16 cellular contexts compared by ENCODE assay signal in genomic region chr13:28037399-28037798, GRCh38. TPM values are rescaled to one million over a fixed set of nuclear protein-coding genes. Genes with fewer than 3 reads are reported as not detected.
DNase-seq lines count a peak whose midpoint lies in the region; ATAC-seq, FAIRE-seq and TF ChIP-seq lines count a peak whose summit lies in the region.
"Had no signal": no experiment of that assay in that cellular context is flagged by ENCODE, and none has a peak within 500 bp of the region (broad histone marks: within the 10 kb centered on the region; RNA-seq: fewer than 3 reads in every experiment).

No MANE protein-coding gene starts in this region.

- SMC1A ChIA-PET in GM12878 (lab: Charles Lee; ENCODE audit: uncharacterized antibody, unreplicated experiment) = interaction anchor here (1.0 to 1.6 kb wide), 3 partner anchors 10 to 20 kb away, joined by 3 to 4 read pairs (median 3); no protein-coding TSS in a partner anchor

- no peaks in the 10 kb centered on the region for H3K79me2 ChIP-seq in GM12878 (ENCODE audit: control insufficient read depth, insufficient read depth, low read length)

- H3K4me2 ChIP-seq in GM12878 (ENCODE audit: control insufficient read depth, insufficient read depth) = no peak overlapping the region

- DNase-seq in MCF 10A (ENCODE audit: unreplicated experiment) (peak; percentile 61), breast epithelium (ENCODE audit: low spot score in 2 of 2) (no peak), KBM-7 (peak; percentile 36), GM12878 (ENCODE audit: low read depth, low spot score) (no peak), stromal cell of bone marrow (ENCODE audit: low read depth) (peak; percentile 28), NCI-H1417 treated with DMSO at 0.1 percent for 48 hours (lab: John Stamatoyannopoulos, UW) (no peak)
- DNase-seq in activated naive CD4-positive, alpha-beta T cell treated with anti-CD3 and anti-CD28 coated beads, Interleukin-2, amount 10 ng/mL, durations not matched to agents 7 days and 5 days = no peak
- DNase-seq: activated CD4-positive, alpha-beta T cell treated with anti-CD3 and anti-CD28 coated beads, Interleukin-2, amount 50 U/mL, for 4 hours; Kasumi-1; T-helper 17 cell had no signal

- peaks cover 7% of the 10 kb centered on the region for H3K4me1 Mint-ChIP-seq in MCF 10A (ENCODE audit: insufficient read depth, unreplicated experiment)
- H3K4me1 Mint-ChIP-seq in activated naive CD4-positive, alpha-beta T cell treated with anti-CD3 and anti-CD28 coated beads, Interleukin-2, amount 10 ng/mL, durations not matched to agents 7 days and 5 days = no peaks in the 10 kb centered on the region
- H3K4me1 Mint-ChIP-seq: T-helper 17 cell had no signal

- FAIRE-seq in GM12878 (lab: Jason Lieb, UNC) = no peak
- FAIRE-seq: H1, urothelium cell line had no signal

- H3K4me3 ChIP-seq in breast epithelium (no peak overlapping the region), GM12878 (no peak overlapping the region)
- H3K4me3 ChIP-seq: cardiac muscle cell had no signal

- H4K20me1 ChIP-seq in GM12878 (ENCODE audit: control insufficient read depth, insufficient read depth) = no peaks in the 10 kb centered on the region

- TF ChIP-seq RAD21 in GM12878 (IDR thresholded peaks at IDR 0.05; ENCODE audit: insufficient read depth, low read depth, low read length) = no peak

- H3K4me3 Mint-ChIP-seq in MCF 10A (ENCODE audit: unreplicated experiment) = no peak overlapping the region
- no peak overlapping the region for H3K4me3 Mint-ChIP-seq in activated naive CD4-positive, alpha-beta T cell treated with anti-CD3 and anti-CD28 coated beads, Interleukin-2, amount 10 ng/mL, durations not matched to agents 7 days and 5 days
- H3K4me3 Mint-ChIP-seq: T-helper 17 cell had no signal

- no peak overlapping the region for H3K27ac ChIP-seq in breast epithelium
- no peak overlapping the region for H3K27ac ChIP-seq in GM12878 (ENCODE audit: control insufficient read depth, insufficient read depth)
- H3K27ac ChIP-seq: cardiac muscle cell had no signal

- H3K4me1 ChIP-seq in breast epithelium (no peaks in the 10 kb centered on the region), GM12878 (ENCODE audit: control insufficient read depth, insufficient read depth, low read length) (peaks cover 40% of the 10 kb centered on the region)

- in situ Hi-C loops in KBM-7 (cut with MboI; ENCODE audit: low pct_unique_long_range_greater_than_20kb, low sequenced_read_pairs) = no loop called here
- in situ Hi-C loops in GM12878 (cut with MboI) = no loop called here

- RAD21 ChIA-PET in GM12878 (lab: Charles Lee; ENCODE audit: unreplicated experiment) = interaction anchor here (1.3 to 3.0 kb wide), 4 partner anchors 20 to 602 kb away, joined by 4 to 7 read pairs (median 6); no protein-coding TSS in a partner anchor

- no peak overlapping the region for H3K27ac Mint-ChIP-seq in MCF 10A (ENCODE audit: low read depth, unreplicated experiment)
- H3K27ac Mint-ChIP-seq in activated naive CD4-positive, alpha-beta T cell treated with anti-CD3 and anti-CD28 coated beads, Interleukin-2, amount 10 ng/mL, durations not matched to agents 7 days and 5 days = no peak overlapping the region
- H3K27ac Mint-ChIP-seq: T-helper 17 cell had no signal

- H3K27me3 ChIP-seq in breast epithelium = no peaks in the 10 kb centered on the region
- H3K27me3 ChIP-seq in GM12878 (replicated peaks in 1 of 2; ENCODE audit: control insufficient read depth in 2 of 2, insufficient read depth in 2 of 2, low read length in 1 of 2) = no peaks in the 10 kb centered on the region
- H3K27me3 ChIP-seq: cardiac muscle cell had no signal

- no peak for TF ChIP-seq CTCF in MCF 10A (IDR thresholded peaks at IDR 0.05; ENCODE audit: unreplicated experiment)
- TF ChIP-seq CTCF in breast epithelium (IDR thresholded peaks at IDR 0.05) = no peak
- TF ChIP-seq CTCF in GM12878 (IDR thresholded peaks at IDR 0.05 in 2 of 3, conservative IDR thresholded peaks at IDR 0.05 in 1 of 3; ENCODE audit: control insufficient read depth in 2 of 3, extremely low read depth in 1 of 3, insufficient read depth in 1 of 3, low read depth in 3 of 3, low read length in 3 of 3) = no peak

- no peak for TF ChIP-seq EP300 in GM12878 (IDR thresholded peaks at IDR 0.05; ENCODE audit: borderline replicate concordance in 1 of 2, control insufficient read depth in 1 of 2, low read depth in 2 of 2, low read length in 2 of 2)

- POLR2A ChIA-PET in MCF 10A (lab: Yijun Ruan, JAX) (interaction anchor here (0.6 kb wide), 1 partner anchor 678 kb away, joined by 3 read pairs; no protein-coding TSS in a partner anchor), GM12878 (lab: Charles Lee) (interaction anchor here (1.4 to 1.6 kb wide), 2 partner anchors 13 to 21 kb away, joined by 5 read pairs; no protein-coding TSS in a partner anchor)

- intact Hi-C loops in MCF 10A (cut with micrococcal nuclease) (no loop called here), breast epithelium (cut with DNase I; ENCODE audit: low total_unique reads) (no loop called here), GM12878 (cut with micrococcal nuclease; ENCODE audit: unreplicated experiment) (loop anchor here (10.0 kb wide), 1 partner anchor 597 kb away; no protein-coding TSS in a partner anchor)

- 3% methylated on average over 2 of the region's 2 CpGs for WGBS in GM12878 (ENCODE audit: insufficient coverage, insufficient replicate concordance, low lambda C conversion rate, missing lambda C conversion rate)

- TF ChIP-seq POLR2A in breast epithelium (IDR thresholded peaks at IDR 0.05) (no peak), GM12878 (IDR thresholded peaks at IDR 0.05; ENCODE audit: low read depth, low read length) (no peak)

- ATAC-seq in GM12878 (peak; percentile 50), GM18907 (IDR thresholded peaks at IDR 0.05; ENCODE audit: unreplicated experiment) (no peak)
- ATAC-seq: T-helper 17 cell had no signal

- no peaks in the 10 kb centered on the region for H3K36me3 ChIP-seq in breast epithelium
- H3K36me3 ChIP-seq in GM12878 (ENCODE audit: control insufficient read depth in 2 of 2, insufficient read depth in 2 of 2, low read length in 1 of 2) = no peaks in the 10 kb centered on the region
- H3K36me3 ChIP-seq: cardiac muscle cell had no signal

- H3K27me3 Mint-ChIP-seq in MCF 10A (ENCODE audit: insufficient read depth, unreplicated experiment) = peaks cover 24% of the 10 kb centered on the region
- H3K27me3 Mint-ChIP-seq in activated naive CD4-positive, alpha-beta T cell treated with anti-CD3 and anti-CD28 coated beads, Interleukin-2, amount 10 ng/mL, durations not matched to agents 7 days and 5 days = peaks cover 14% of the 10 kb centered on the region

- H3K9ac ChIP-seq in GM12878 (ENCODE audit: control insufficient read depth, insufficient read depth, low read length) = no peak overlapping the region

- H3K9me3 ChIP-seq in breast epithelium = no peaks in the 10 kb centered on the region
- no peaks in the 10 kb centered on the region; the same call in 2 of the 3 replicates for H3K9me3 ChIP-seq in GM12878 (replicated peaks; ENCODE audit: control insufficient read depth, insufficient read depth, low read length)

- BruUV-seq in MCF 10A (replicated peaks; lab: Mats Ljungman, UMichigan) (no TSS peak), GM12878 (replicated peaks; lab: Mats Ljungman, UMichigan) (no TSS peak)

- CTCF ChIA-PET in MCF 10A (lab: Yijun Ruan, JAX) (interaction anchor here (0.6 to 1.0 kb wide), 3 partner anchors 207 to 768 kb away, joined by 3 to 4 read pairs (median 3); no protein-coding TSS in a partner anchor), GM12878 (lab: Yijun Ruan, JAX) (interaction anchor here (1.4 kb wide), 2 partner anchors 9 to 20 kb away, joined by 3 read pairs; no protein-coding TSS in a partner anchor)
- CTCF ChIA-PET in activated naive CD4-positive, alpha-beta T cell treated with anti-CD3 and anti-CD28 coated beads, Interleukin-2, amount 10 ng/mL, durations not matched to agents 7 days and 5 days (lab: Charles Lee) = no interaction called here

- H3K36me3 Mint-ChIP-seq in MCF 10A (ENCODE audit: insufficient read depth, unreplicated experiment) = no peaks in the 10 kb centered on the region
- no peaks in the 10 kb centered on the region for H3K36me3 Mint-ChIP-seq in activated naive CD4-positive, alpha-beta T cell treated with anti-CD3 and anti-CD28 coated beads, Interleukin-2, amount 10 ng/mL, durations not matched to agents 7 days and 5 days

- H3K9me3 Mint-ChIP-seq in MCF 10A (ENCODE audit: unreplicated experiment) = no peaks in the 10 kb centered on the region
- no peaks in the 10 kb centered on the region for H3K9me3 Mint-ChIP-seq in activated naive CD4-positive, alpha-beta T cell treated with anti-CD3 and anti-CD28 coated beads, Interleukin-2, amount 10 ng/mL, durations not matched to agents 7 days and 5 days

- peak overlapping the region; percentile 48 for H2AFZ ChIP-seq in GM12878 (ENCODE audit: control insufficient read depth, low read depth, low read length)

TF ChIP-seq in GM12878, 131 proteins besides CTCF, POLR2A, EP300 and RAD21 (continues in another document):
- TF ChIP-seq CBX5 (IDR thresholded peaks at IDR 0.05; ENCODE audit: low read depth) = no peak
- TF ChIP-seq TCF7 (IDR thresholded peaks at IDR 0.05; ENCODE audit: borderline replicate concordance) = no peak
- no peak for TF ChIP-seq PAX5 (IDR thresholded peaks at IDR 0.05; ENCODE audit: borderline replicate concordance, low read depth, low read length)
- no peak for TF ChIP-seq CBX3 (IDR thresholded peaks at IDR 0.05; ENCODE audit: borderline replicate concordance, low read depth)
- no peak for TF ChIP-seq MEF2A (IDR thresholded peaks at IDR 0.05; ENCODE audit: insufficient read depth, low read depth, low read length)
- TF ChIP-seq EZH2 (IDR thresholded peaks at IDR 0.05; ENCODE audit: borderline replicate concordance, control insufficient read depth, low read depth, low read length) = no peak

RNA-seq across cellular contexts. Expression of gene URAD, which starts 48.9 kb away (rescaled TPM):
- total RNA-seq in MCF 10A (2022) (not detected in 2 replicates), breast epithelium (1 to 10 TPM in 1 of 3 donors, under 1 TPM in 1, not detected in 1; 0.32 to 1.3 TPM), GM12878 (2014; rRNA removed) (not detected in 2 replicates), GM12878 (2014; rRNA removed; fragmentation: Illumina TruSeq; extraction: Trizol) (not detected in 2 replicates), GM12878 (2021) (not detected in 2 replicates)
- not detected in 2 replicates for total RNA-seq in GM12878 (2013; cell fraction: nucleolus; rRNA removed)
- not detected for polyA plus RNA-seq in GM12878 (2011; ENCODE audit: low read depth)
- polyA plus RNA-seq in GM12878 (2011; rRNA removed) (not detected in 2 replicates), GM12878 (2014; fragmentation: Illumina TruSeq; extraction: Trizol) (not detected in 2 replicates), GM12878 (2014; fragmentation: Nextera tagmentation; extraction: Ambion mirVana) (not detected), GM12878 (2014; rRNA removed) (not detected in 2 replicates), GM12878 (2016; fragmentation: Nextera tagmentation; extraction: Ambion mirVana) (not detected)
- polyA plus RNA-seq in GM12878 (2011; cell fraction: cytosol; rRNA removed) = not detected in 2 replicates
- not detected in 2 replicates for polyA plus RNA-seq in GM12878 (2011; cell fraction: nucleus; rRNA removed)
- polyA plus RNA-seq in GM12878 (2012) = not detected in 2 replicates
- polyA minus RNA-seq in GM12878 (2011; rRNA and poly(A)+ RNA removed) = not detected in 2 replicates
- not detected in 2 replicates for polyA minus RNA-seq in GM12878 (2011; cell fraction: cytosol; rRNA and poly(A)+ RNA removed)
- polyA minus RNA-seq in GM12878 (2011; cell fraction: nucleus; rRNA and poly(A)+ RNA removed) = not detected in 2 replicates
- total RNA-seq: cardiac muscle cell, H1, kidney epithelial cell, pulmonary artery endothelial cell, T-helper 17 cell had no signal
- polyA plus RNA-seq: cardiac muscle cell, H1 had no signal

Comparison
In these comparisons a context has a peak if more than half of its experiments do, and no peak if none do; other contexts are left out.
1. DNase-seq: peak in MCF 10A (single experiment), KBM-7 (single experiment) and stromal cell of bone marrow (single experiment); none in breast epithelium (0 of 2), GM12878 (single experiment), NCI-H1417 treated with DMSO at 0.1 percent for 48 hours (single experiment) and activated naive CD4-positive, alpha-beta T cell treated with anti-CD3 and anti-CD28 coated beads, Interleukin-2, amount 10 ng/mL, durations not matched to agents 7 days and 5 days (single experiment).